29 cellular contexts compared by ENCODE assay signal in genomic region chr1:53079251-53079650, GRCh38. TPM values are rescaled to one million over a fixed set of nuclear protein-coding genes. Genes with fewer than 3 reads are reported as not detected.
DNase-seq lines count a peak whose midpoint lies in the region; ATAC-seq, FAIRE-seq and TF ChIP-seq lines count a peak whose summit lies in the region.
"Had no signal": no experiment of that assay in that cellular context is flagged by ENCODE, and none has a peak within 500 bp of the region (broad histone marks: within the 10 kb centered on the region; RNA-seq: fewer than 3 reads in every experiment).

No MANE protein-coding gene starts in this region.

- CTCF ChIA-PET in HepG2 (lab: Yijun Ruan, JAX; ENCODE audit: low intra/inter-chr PET ratio, low total read pairs) = no interaction called here

- H3K4me3 ChIP-seq in right lobe of liver (no peak overlapping the region), HepG2 (replicated peaks in 1 of 3; ENCODE audit: insufficient read depth in 1 of 3, low read depth in 2 of 3, low read length in 3 of 3) (no peak overlapping the region)
- H3K4me3 ChIP-seq: GM12878, GM23248, HAP-1, MG63, PC-9 had no signal

- no TSS peak for BruUV-seq in HepG2 (replicated peaks; lab: Mats Ljungman, UMichigan)

- no peak overlapping the region for H3K4me2 ChIP-seq in HepG2 (ENCODE audit: low read depth, low read length)
- H3K4me2 ChIP-seq: PC-9 had no signal

- 83% methylated on average over 2 of the region's 4 CpGs for WGBS in right lobe of liver (ENCODE audit: insufficient coverage, low coverage, low lambda C conversion rate, missing lambda C conversion rate)
- WGBS in HepG2 (ENCODE audit: low lambda C conversion rate) = 20% methylated on average over 3 of the region's 4 CpGs

- H3K4me1 ChIP-seq in right lobe of liver (peaks cover 0 to 6% (median 0%) of the 10 kb centered on the region in 4 donors), HepG2 (ENCODE audit: insufficient read depth, low read length) (peaks cover 57% of the 10 kb centered on the region)
- H3K4me1 ChIP-seq: HAP-1 had no signal

- POLR2A ChIA-PET in HepG2 (lab: Yijun Ruan, JAX) = interaction anchor here (0.7 kb wide), 1 partner anchor 12 kb away, joined by 4 read pairs; no protein-coding TSS in a partner anchor

- DNase-seq in right lobe of liver = peak in 2 of 3 donors; percentile 12 to 18
- no peak for DNase-seq in HepG2 (ENCODE audit: low spot score)
- DNase-seq in left ventricle myocardium superior = peak; percentile 10
- peak; percentile 62 for DNase-seq in posterior vena cava (ENCODE audit: low spot score)
- DNase-seq in Ammon's horn (ENCODE audit: low spot score) = no peak
- no peak for DNase-seq in mesothelial cell of epicardium (ENCODE audit: low spot score in 2 of 2, unreplicated experiment in 2 of 2)
- DNase-seq: AML-193, C1 segment of cervical spinal cord, DMS 273 treated with DMSO at 0.1 percent for 48 hours, DMS79, EL, GDM1, GM23248, IMR-90, KG1, MG63, NCI-H1105 treated with DMSO at 0.1 percent for 48 hours, NCI-H1694, NCI-H2029 treated with DMSO at 0.1 percent for 48 hours, NCI-H2227 treated with DMSO at 0.1 percent for 48 hours, NCI-H526 treated with DMSO at 0.1 percent for 48 hours, PC-9, SHP77 treated with DMSO at 0.1 percent for 48 hours had no signal

- no peaks in the 10 kb centered on the region for H4K20me1 ChIP-seq in HepG2 (ENCODE audit: insufficient read depth, low read length)

- H3K27ac Mint-ChIP-seq in mesothelial cell of epicardium = no peak overlapping the region

- H3K79me2 ChIP-seq in HepG2 (ENCODE audit: insufficient read depth, low read length) = no peaks in the 10 kb centered on the region

- no peak overlapping the region for H3K9ac ChIP-seq in HepG2 (ENCODE audit: insufficient read depth, low read depth, low read length)
- H3K9ac ChIP-seq: GM23248 had no signal

- no peaks in the 10 kb centered on the region for H3K36me3 Mint-ChIP-seq in mesothelial cell of epicardium
- H3K36me3 Mint-ChIP-seq: CD8-positive, alpha-beta memory T cell had no signal

- TF ChIP-seq POLR2A in right lobe of liver (IDR thresholded peaks at IDR 0.05) = no peak
- TF ChIP-seq POLR2A in HepG2 (IDR thresholded peaks at IDR 0.05; ENCODE audit: insufficient read depth in 1 of 2, low read depth in 2 of 2, low read length in 2 of 2) = no peak

- H3K36me3 ChIP-seq in right lobe of liver = no peaks in the 10 kb centered on the region
- H3K36me3 ChIP-seq in HepG2 (replicated peaks in 1 of 2; ENCODE audit: control insufficient read depth in 1 of 2, insufficient read depth in 2 of 2, low read length in 2 of 2) = no peaks in the 10 kb centered on the region
- H3K36me3 ChIP-seq: HAP-1, MG63 had no signal

- H3K27me3 Mint-ChIP-seq in mesothelial cell of epicardium (ENCODE audit: low read depth) = peaks cover 3% of the 10 kb centered on the region

- H2AFZ ChIP-seq in HepG2 (ENCODE audit: low read length) = no peak overlapping the region
- H2AFZ ChIP-seq: GM23248, PC-9 had no signal

- H3K9me3 ChIP-seq in right lobe of liver (no peaks in the 10 kb centered on the region), HepG2 (ENCODE audit: low read length) (no peaks in the 10 kb centered on the region)
- H3K9me3 ChIP-seq: HAP-1, MG63 had no signal

- H3K4me3 Mint-ChIP-seq in mesothelial cell of epicardium = no peak overlapping the region
- H3K4me3 Mint-ChIP-seq: CD8-positive, alpha-beta memory T cell had no signal

- no peak for ATAC-seq in right lobe of liver
- ATAC-seq in HepG2 = no peak
- ATAC-seq in left ventricle myocardium superior = no peak
- ATAC-seq in HG02623 (IDR thresholded peaks at IDR 0.05; ENCODE audit: unreplicated experiment) = no peak
- ATAC-seq: GM12878 had no signal

- H3K9me3 Mint-ChIP-seq in mesothelial cell of epicardium = no peaks in the 10 kb centered on the region

- TF ChIP-seq RAD21 in HepG2 (CRISPR knock-in tag; IDR thresholded peaks at IDR 0.05) = no peak

- in situ Hi-C loops in HepG2 (cut with HindIII; ENCODE audit: extremely low pct_ligation_motif_present, low pct_unique_long_range_greater_than_20kb) = no loop called here

- intact Hi-C loops in right lobe of liver (cut with DNase I) (no loop called here), HepG2 (cut with micrococcal nuclease; ENCODE audit: unreplicated experiment) (no loop called here), left ventricle myocardium superior (cut with micrococcal nuclease) (no loop called here), posterior vena cava (cut with DNase I) (no loop called here)

- H3K27me3 ChIP-seq in right lobe of liver (no peaks in the 10 kb centered on the region), HepG2 (ENCODE audit: control insufficient read depth in 1 of 2, insufficient read depth in 2 of 2, low read length in 2 of 2) (peaks cover 15 to 68% of the 10 kb centered on the region in 2 experiments)
- H3K27me3 ChIP-seq: MG63 had no signal

- no peak overlapping the region for H3K27ac ChIP-seq in right lobe of liver
- H3K27ac ChIP-seq in HepG2 (ENCODE audit: extremely low read length, insufficient read depth, low read length) = no peak overlapping the region
- H3K27ac ChIP-seq: GM23248, PC-9 had no signal

- TF ChIP-seq CTCF in right lobe of liver (IDR thresholded peaks at IDR 0.05) (no peak), HepG2 (CRISPR knock-in tag; IDR thresholded peaks at IDR 0.05) (no peak), mesothelial cell of epicardium (IDR thresholded peaks at IDR 0.05; ENCODE audit: unreplicated experiment) (no peak)

- peaks cover 8% of the 10 kb centered on the region for H3K4me1 Mint-ChIP-seq in mesothelial cell of epicardium

- TF ChIP-seq EP300 in HepG2 (IDR thresholded peaks at IDR 0.05; ENCODE audit: low read depth in 2 of 2, low read length in 2 of 2) (no peak), HepG2 (CRISPR knock-in tag; IDR thresholded peaks at IDR 0.05; ENCODE audit: borderline replicate concordance) (no peak)

- no peak for FAIRE-seq in HepG2 (lab: Jason Lieb, UNC)
- FAIRE-seq: A204.1, GM12878 had no signal

TF ChIP-seq in HepG2, 621 proteins besides CTCF, POLR2A, EP300 and RAD21 (continues in another document):
- TF ChIP-seq PATZ1 (CRISPR knock-in tag; IDR thresholded peaks at IDR 0.05) = no peak
- no peak for TF ChIP-seq ZNF207 (IDR thresholded peaks at IDR 0.05; ENCODE audit: borderline replicate concordance)
- no peak for TF ChIP-seq ZNF496 (CRISPR knock-in tag; IDR thresholded peaks at IDR 0.05; ENCODE audit: insufficient replicate concordance)
- TF ChIP-seq BRD4 (CRISPR knock-in tag; IDR thresholded peaks at IDR 0.05) = no peak
- no peak for TF ChIP-seq ZNF652 (CRISPR knock-in tag; IDR thresholded peaks at IDR 0.05; ENCODE audit: borderline replicate concordance, low read depth)
- TF ChIP-seq TRIM24 (CRISPR knock-in tag; IDR thresholded peaks at IDR 0.05) = no peak
- TF ChIP-seq TARDBP (CRISPR knock-in tag; IDR thresholded peaks at IDR 0.05) = no peak
- no peak for TF ChIP-seq ZNF660 (CRISPR knock-in tag; IDR thresholded peaks at IDR 0.05; ENCODE audit: borderline replicate concordance, low read depth)
- no peak for TF ChIP-seq PHF8 (CRISPR knock-in tag; IDR thresholded peaks at IDR 0.05)

RNA-seq across cellular contexts. Expression of gene PODN, which starts 17.2 kb away (rescaled TPM):
- 1 to 10 TPM; 2.8 to 9.8 (median 5.1) TPM for total RNA-seq in right lobe of liver
- total RNA-seq in HepG2 (2016; rRNA removed; fragmentation: Illumina TruSeq; extraction: Trizol) = not detected in 2 replicates
- not detected in 2 replicates for total RNA-seq in HepG2 (2016; cell fraction: cytosol; rRNA removed; fragmentation: Illumina TruSeq; extraction: Trizol; ENCODE audit: low read depth)
- not detected in 2 replicates for total RNA-seq in HepG2 (2016; cell fraction: insoluble cytoplasmic fraction; rRNA removed; fragmentation: Illumina TruSeq; extraction: Trizol)
- total RNA-seq in HepG2 (2016; cell fraction: membrane; rRNA removed; fragmentation: Illumina TruSeq; extraction: Trizol) = not detected in 2 replicates
- total RNA-seq in HepG2 (2016; cell fraction: nucleus; rRNA removed; fragmentation: Illumina TruSeq; extraction: Trizol) = not detected in 2 replicates
- 0.10 and 0.13 TPM in 2 replicates for polyA plus RNA-seq in HepG2 (2011; rRNA removed)
- 0.03 TPM in 1 of 2 replicates, not detected in the other for polyA plus RNA-seq in HepG2 (2011; cell fraction: cytosol; rRNA removed)
- polyA plus RNA-seq in HepG2 (2011; cell fraction: nucleus; rRNA removed) = 0.29 and 0.56 TPM in 2 replicates
- polyA plus RNA-seq in HepG2 (2012) = 0.38 and 0.40 TPM in 2 replicates
- not detected in 2 replicates for polyA plus RNA-seq in HepG2 (2016; cell fraction: cytosol; fragmentation: Illumina TruSeq; extraction: Trizol; ENCODE audit: low read depth)
- polyA plus RNA-seq in HepG2 (2016; cell fraction: insoluble cytoplasmic fraction; fragmentation: Illumina TruSeq; extraction: Trizol; ENCODE audit: low read depth) = not detected in 2 replicates
- polyA plus RNA-seq in HepG2 (2016; cell fraction: membrane; fragmentation: Illumina TruSeq; extraction: Trizol; ENCODE audit: low read depth) = not detected in 2 replicates
- polyA plus RNA-seq in HepG2 (2016; cell fraction: nucleus; fragmentation: Illumina TruSeq; extraction: Trizol; ENCODE audit: insufficient read depth, low read depth) = not detected in 2 replicates
- 0.10 TPM in 1 of 2 replicates, not detected in the other for polyA minus RNA-seq in HepG2 (2011; rRNA and poly(A)+ RNA removed; ENCODE audit: low replicate concordance)
- polyA minus RNA-seq in HepG2 (2011; cell fraction: cytosol; rRNA and poly(A)+ RNA removed) = not detected in 2 replicates
- 0.25 TPM in 1 of 2 replicates, not detected in the other for polyA minus RNA-seq in HepG2 (2011; cell fraction: nucleus; rRNA and poly(A)+ RNA removed)
- total RNA-seq in left ventricle myocardium superior = 19.4 TPM
- 100 to 1,000 TPM; 155 to 285 TPM for total RNA-seq in posterior vena cava
- total RNA-seq in mesothelial cell of epicardium = 4.5 to 4.6 TPM (median 4.6 TPM) in 3 replicates
- total RNA-seq: CD8-positive, alpha-beta memory T cell; NCI-H460; PC-9 had no signal
- polyA plus RNA-seq: GM12878 had no signal

Comparison
In these comparisons a context has a peak if more than half of its experiments do, and no peak if none do; other contexts are left out.
1. DNase-seq: peak in right lobe of liver (2 of 3), left ventricle myocardium superior (single experiment) and posterior vena cava (single experiment); none in HepG2 (single experiment), Ammon's horn (single experiment) and mesothelial cell of epicardium (0 of 2).